In the genomic region with DNA sequence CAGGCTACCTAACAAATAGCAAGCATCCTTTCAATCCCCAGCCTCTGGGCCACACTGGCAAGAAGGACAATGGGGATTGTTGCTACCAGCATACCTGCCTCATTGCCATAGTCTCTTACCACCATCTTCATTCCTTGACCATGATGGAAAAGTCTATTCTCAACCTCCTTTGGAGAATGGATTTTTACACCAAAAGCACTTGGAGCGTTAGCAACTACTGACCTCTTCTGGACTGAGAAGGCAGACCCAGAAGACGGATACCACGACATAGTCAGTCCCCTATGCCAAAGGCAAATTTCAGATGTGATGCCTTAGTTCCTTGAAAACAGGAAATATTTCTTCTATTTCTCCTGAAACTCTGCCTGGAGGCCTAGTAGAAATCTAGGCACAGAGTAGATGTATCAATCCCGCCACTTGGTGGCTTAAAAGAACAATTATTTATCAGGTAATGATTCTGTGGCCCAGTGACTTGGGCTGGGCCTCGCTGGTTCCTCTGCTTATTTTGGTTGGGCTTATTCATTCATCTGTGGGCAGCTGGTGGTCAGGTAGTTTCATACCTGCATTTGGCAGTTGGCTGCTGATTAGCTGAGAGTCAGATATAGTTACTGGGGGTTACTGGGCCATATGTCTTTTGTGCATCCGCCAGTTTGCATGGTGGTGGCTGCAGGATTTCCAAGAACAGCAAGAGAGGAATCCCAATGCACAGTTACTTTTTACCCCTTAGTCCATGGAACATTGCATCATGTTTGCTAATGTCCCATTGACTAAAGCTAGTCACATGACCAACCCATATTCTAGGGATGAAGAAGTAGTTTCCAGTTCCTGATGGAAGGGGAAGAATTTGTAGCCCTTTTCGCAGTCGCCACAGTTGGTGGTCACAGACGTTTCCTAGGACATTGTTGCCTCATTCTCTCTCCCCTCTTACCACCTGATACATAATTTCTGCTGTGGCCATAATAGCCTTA, we compare ENCODE assay signal across 8 cellular contexts.
A peak's percentile ranks its signal among the peaks of the same experiment; 100 is the strongest.
DNase-seq lines count a peak whose midpoint lies in the region; ATAC-seq and TF ChIP-seq lines count a peak whose summit lies in the region.

No MANE protein-coding gene starts in this region.

- no peaks in the 10 kb centered on the region for H3K9me3 ChIP-seq in left ventricle myocardium inferior (replicated peaks)
- no peaks in the 10 kb centered on the region for H3K9me3 ChIP-seq in lower lobe of right lung
- H3K9me3 ChIP-seq in spleen, result no peaks in the 10 kb centered on the region

- H3K27me3 ChIP-seq in left ventricle myocardium inferior (ENCODE audit: low read depth) (peaks cover 69% of the 10 kb centered on the region), lower lobe of right lung (ENCODE audit: low read depth) (no peaks in the 10 kb centered on the region), spleen (replicated peaks in 1 of 7) (peaks cover 0 to 22% (median 4%) of the 10 kb centered on the region in 7 donors)

- H3K4me3 ChIP-seq in left ventricle myocardium inferior (no peak overlapping the region), lower lobe of right lung (no peak overlapping the region), spleen (peak overlapping the region in 1 of 8 donors; percentile 42)

- H3K36me3 ChIP-seq in left ventricle myocardium inferior (no peaks in the 10 kb centered on the region), lower lobe of right lung (no peaks in the 10 kb centered on the region), spleen (no peaks in the 10 kb centered on the region)

- peak; percentile 37 for TF ChIP-seq CTCF in left ventricle myocardium inferior (IDR thresholded peaks at IDR 0.05; ENCODE audit: borderline replicate concordance)
- TF ChIP-seq CTCF in lower lobe of right lung (IDR thresholded peaks at IDR 0.05), result no peak
- TF ChIP-seq CTCF in spleen (IDR thresholded peaks at IDR 0.05 in 8 of 11, conservative IDR thresholded peaks at IDR 0.05 in 3 of 11), result no peak

- H3K27ac ChIP-seq in left ventricle myocardium inferior (replicated peaks) (no peak overlapping the region), lower lobe of right lung (no peak overlapping the region), spleen (no peak overlapping the region)

- no peak for TF ChIP-seq POLR2A in spleen (IDR thresholded peaks at IDR 0.05)

- no peak for DNase-seq in left ventricle myocardium inferior
- DNase-seq in Right ventricle myocardium inferior (ENCODE audit: missing footprints), result no peak
- DNase-seq in RKO (ENCODE audit: low spot score), result peak; percentile 8
- DNase-seq in hepatic stellate cell (ENCODE audit: low spot score), result peak; percentile 65
- DNase-seq in SKM-1 treated with dmso at 0.1 percent for 144 hours (lab: John Stamatoyannopoulos, UW; ENCODE audit: unreplicated experiment), result no peak
- no peak for DNase-seq in lower lobe of right lung
- no peak for DNase-seq in spleen

- H3K4me1 ChIP-seq in left ventricle myocardium inferior, result no peaks in the 10 kb centered on the region
- H3K4me1 ChIP-seq in lower lobe of right lung, result no peaks in the 10 kb centered on the region
- peaks cover 0 to 27% (median 18%) of the 10 kb centered on the region in 6 donors for H3K4me1 ChIP-seq in spleen

- intact Hi-C loops in left ventricle myocardium inferior (cut with micrococcal nuclease), result no loop called here
- intact Hi-C loops in Right ventricle myocardium inferior (cut with DNase I), result no loop called here
- intact Hi-C loops in lower lobe of right lung (cut with DNase I), result no loop called here
- intact Hi-C loops in spleen (cut with DNase I; ENCODE audit: low total_unique reads), result no loop called here

- no peak for ATAC-seq in Right ventricle myocardium inferior
- no peak for ATAC-seq in HG03135 (IDR thresholded peaks at IDR 0.05; ENCODE audit: unreplicated experiment)
- ATAC-seq in lower lobe of right lung, result no peak

- 67 to 81% (median 73%) methylated on average over 9 of the region's 9 CpGs for WGBS in spleen, 5 donors

Comparison
In these comparisons a context has a peak if more than half of its experiments do, and no peak if none do; other contexts are left out.
1. DNase-seq: peak in RKO (single experiment) and hepatic stellate cell (single experiment); none in left ventricle myocardium inferior (single experiment), Right ventricle myocardium inferior (single experiment), SKM-1 treated with dmso at 0.1 percent for 144 hours (single experiment), lower lobe of right lung (single experiment) and spleen (single experiment).